Comparison of ENCODE assay signal across 25 cellular contexts in genomic region chr10:48543445-48543844, GRCh38.
"Had no signal": no experiment of that assay in that cellular context is flagged by ENCODE, and none has a peak within 500 bp of the region (broad histone marks: within the 10 kb centered on the region; RNA-seq: fewer than 3 reads in every experiment).

No MANE protein-coding gene starts in this region.

- H3K79me2 ChIP-seq: parathyroid adenoma had no signal

- H3K36me3 ChIP-seq: esophagus muscularis mucosa, gastrocnemius medialis, heart right ventricle, left ventricle myocardium inferior, lower lobe of right lung, thoracic aorta, transverse colon had no signal

- H3K27ac ChIP-seq: dorsolateral prefrontal cortex, epithelial cell of prostate, esophagus muscularis mucosa, gastrocnemius medialis, heart right ventricle, left ventricle myocardium inferior, lower lobe of right lung, parathyroid adenoma, psoas muscle, skin epidermis, thoracic aorta, transverse colon had no signal

- ATAC-seq: gastrocnemius medialis; natural killer cell; psoas muscle; sciatic nerve; stimulated activated naive B cell treated with anti-CD40 and anti-IgM and Interleukin-4, amounts not matched to agents 10 μg/mL and 1 μg/mL and 100 μg/mL, for 72 hours; stimulated activated naive CD8-positive, alpha-beta T cell treated with anti-CD3 and anti-CD28 coated beads, Interleukin-15, amount 100 ng/mL, for 72 hours had no signal

- H3K4me1 Mint-ChIP-seq: memory B cell; natural killer cell; stimulated activated naive B cell treated with anti-CD40 and anti-IgM and Interleukin-4, amounts not matched to agents 10 μg/mL and 1 μg/mL and 100 μg/mL, for 72 hours; stimulated activated naive CD8-positive, alpha-beta T cell treated with anti-CD3 and anti-CD28 coated beads, Interleukin-15, amount 100 ng/mL, for 72 hours had no signal

- H3K4me3 Mint-ChIP-seq: memory B cell; mesothelial cell of epicardium; natural killer cell; stimulated activated naive B cell treated with anti-CD40 and anti-IgM and Interleukin-4, amounts not matched to agents 10 μg/mL and 1 μg/mL and 100 μg/mL, for 72 hours; stimulated activated naive CD8-positive, alpha-beta T cell treated with anti-CD3 and anti-CD28 coated beads, Interleukin-15, amount 100 ng/mL, for 72 hours had no signal

- DNase-seq: cortex of kidney; effector memory CD4-positive, alpha-beta T cell; gastrocnemius medialis; heart right ventricle; hypothalamus; left ventricle myocardium inferior; lower lobe of right lung; natural killer cell; occipital lobe; psoas muscle; retina; stimulated activated CD4-positive, alpha-beta T cell treated with anti-CD3 and anti-CD28 coated beads, Interleukin-2, amount 100 ng/mL, for 24 hours; stimulated activated CD4-positive, alpha-beta T cell treated with anti-CD3 and anti-CD28 coated beads, Interleukin-4, amount 100 ng/mL, for 4 hours; stimulated activated naive B cell treated with anti-CD40 and anti-IgM and Interleukin-4, amounts not matched to agents 10 μg/mL and 1 μg/mL and 100 μg/mL, for 72 hours; stimulated activated naive CD8-positive, alpha-beta T cell treated with anti-CD3 and anti-CD28 coated beads, Interleukin-15, amount 100 ng/mL, for 72 hours; transverse colon had no signal

- H3K9ac ChIP-seq: parathyroid adenoma had no signal

- H3K36me3 Mint-ChIP-seq: mesothelial cell of epicardium, natural killer cell had no signal

- H3K27ac Mint-ChIP-seq: memory B cell; mesothelial cell of epicardium; natural killer cell; stimulated activated naive B cell treated with anti-CD40 and anti-IgM and Interleukin-4, amounts not matched to agents 10 μg/mL and 1 μg/mL and 100 μg/mL, for 72 hours had no signal

- H3K4me3 ChIP-seq: dorsolateral prefrontal cortex, esophagus muscularis mucosa, gastrocnemius medialis, heart right ventricle, left ventricle myocardium inferior, lower lobe of right lung, psoas muscle, skin epidermis, thoracic aorta, transverse colon had no signal

- H2AFZ ChIP-seq: parathyroid adenoma had no signal

- H3K4me1 ChIP-seq: esophagus muscularis mucosa, gastrocnemius medialis, heart right ventricle, left ventricle myocardium inferior, lower lobe of right lung, parathyroid adenoma, psoas muscle, transverse colon had no signal

- H3K9me3 Mint-ChIP-seq: memory B cell; mesothelial cell of epicardium; natural killer cell; stimulated activated naive B cell treated with anti-CD40 and anti-IgM and Interleukin-4, amounts not matched to agents 10 μg/mL and 1 μg/mL and 100 μg/mL, for 72 hours; stimulated activated naive CD8-positive, alpha-beta T cell treated with anti-CD3 and anti-CD28 coated beads, Interleukin-15, amount 100 ng/mL, for 72 hours had no signal

- H3K27me3 Mint-ChIP-seq: stimulated activated naive CD8-positive, alpha-beta T cell treated with anti-CD3 and anti-CD28 coated beads, Interleukin-15, amount 100 ng/mL, for 72 hours had no signal

- H3K9me3 ChIP-seq: esophagus muscularis mucosa, gastrocnemius medialis, heart right ventricle, left ventricle myocardium inferior, lower lobe of right lung, psoas muscle, thoracic aorta, transverse colon had no signal

- H3K27me3 ChIP-seq: dorsolateral prefrontal cortex, esophagus muscularis mucosa, gastrocnemius medialis, heart right ventricle, transverse colon had no signal
